10 cellular contexts compared by ENCODE assay signal in the genomic region with DNA sequence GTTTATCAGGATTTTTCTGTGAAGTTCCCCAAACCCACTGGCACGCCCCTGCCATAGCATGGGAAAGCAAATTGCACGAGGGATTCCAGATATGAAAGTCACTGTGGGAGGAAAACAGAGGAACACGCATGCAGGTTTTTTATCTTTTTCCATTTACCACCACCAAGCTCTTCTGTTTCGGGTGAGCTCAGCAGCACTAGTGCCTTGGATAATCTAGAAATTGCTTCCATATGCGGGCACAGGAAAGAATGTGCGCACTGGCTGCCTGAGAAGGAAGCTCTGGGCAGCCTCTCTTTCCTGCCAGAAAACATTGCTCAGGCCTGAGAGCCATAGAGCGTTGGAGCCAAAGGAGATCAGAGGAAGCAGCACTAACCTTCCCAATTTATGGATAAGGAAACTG.
A peak's percentile ranks its signal among the peaks of the same experiment; 100 is the strongest.
DNase-seq lines count a peak whose midpoint lies in the region; ATAC-seq and TF ChIP-seq lines count a peak whose summit lies in the region.
"Had no signal": no experiment of that assay in that cellular context is flagged by ENCODE, and none has a peak within 500 bp of the region (broad histone marks: within the 10 kb centered on the region; RNA-seq: fewer than 3 reads in every experiment).

No MANE protein-coding gene starts in this region.

- H3K4me3 ChIP-seq in BJ (ENCODE audit: low read depth, low read length), result no peak overlapping the region
- H3K4me3 ChIP-seq in fibroblast of villous mesenchyme (ENCODE audit: low read depth, low read length), result no peak overlapping the region
- H3K4me3 ChIP-seq in sigmoid colon, result no peak overlapping the region

- ATAC-seq in SK-N-SH treated with all-trans-retinoic acid at 6 μM for 48 hours, result peak; percentile 96
- ATAC-seq in HG03469 (IDR thresholded peaks at IDR 0.05; ENCODE audit: unreplicated experiment), result no peak
- ATAC-seq in HG02884 (IDR thresholded peaks at IDR 0.05; ENCODE audit: unreplicated experiment), result no peak

- H3K27ac ChIP-seq in sigmoid colon, result peak overlapping the region; percentile 54 to 82 (median 80)

- POLR2A ChIA-PET in BJ (lab: Charles Lee), result interaction anchor here (0.6 to 0.7 kb wide), 2 partner anchors 10 to 20 kb away, joined by 4 read pairs; no protein-coding TSS in a partner anchor

- CTCF ChIA-PET in BJ (lab: Yijun Ruan, JAX), result interaction anchor here (0.8 to 2.5 kb wide), 4 partner anchors 13 to 85 kb away, joined by 3 to 12 read pairs (median 4); no protein-coding TSS in a partner anchor

- TF ChIP-seq EP300 in sigmoid colon (IDR thresholded peaks at IDR 0.05), result no peak

- intact Hi-C loops in sigmoid colon (cut with DNase I), result no loop called here

- no peaks in the 10 kb centered on the region for H3K9me3 ChIP-seq in sigmoid colon

- TF ChIP-seq POLR2A in sigmoid colon (IDR thresholded peaks at IDR 0.05), result no peak

- TF ChIP-seq CTCF in BJ (IDR thresholded peaks at IDR 0.05; ENCODE audit: insufficient read depth, low read depth, low read length), result no peak
- TF ChIP-seq CTCF in fibroblast of villous mesenchyme (IDR thresholded peaks at IDR 0.05; ENCODE audit: insufficient read depth, low read depth, low read length), result no peak
- no peak for TF ChIP-seq CTCF in sigmoid colon (IDR thresholded peaks at IDR 0.05)

- WGBS in sigmoid colon, 2 donors, result 59 to 80% methylated on average over 7 of the region's 7 CpGs

- peak; percentile 88 for DNase-seq in BJ (ENCODE audit: low read depth)
- DNase-seq in fibroblast of villous mesenchyme (ENCODE audit: low read depth), result peak; percentile 53
- DNase-seq in sigmoid colon, result peak; percentile 71
- no peak for DNase-seq in NCI-H1694 (lab: John Stamatoyannopoulos, UW)
- DNase-seq in superior temporal gyrus (ENCODE audit: extremely low spot score), result no peak
- DNase-seq: activated naive CD8-positive, alpha-beta T cell treated with anti-CD3 and anti-CD28 coated beads, Interleukin-2, amount 10 ng/mL, durations not matched to agents 7 days and 5 days; NCI-H510A had no signal

- no peaks in the 10 kb centered on the region for H3K27me3 ChIP-seq in BJ (ENCODE audit: control insufficient read depth, insufficient read depth, low read length)
- H3K27me3 ChIP-seq in sigmoid colon, result no peaks in the 10 kb centered on the region

- H3K4me1 ChIP-seq in sigmoid colon, result peaks cover 0 to 77% (median 69%) of the 10 kb centered on the region in 4 donors

- H3K36me3 ChIP-seq in BJ (ENCODE audit: control insufficient read depth, insufficient read depth, low read length) (0 out of 2 replicates have a peak, but pooled peaks cover 1% of the 10 kb centered on the region), sigmoid colon (no peaks in the 10 kb centered on the region)

TF ChIP-seq in SK-N-SH treated with all-trans-retinoic acid at 6 μM for 48 hours, 23 proteins besides CTCF, POLR2A, EP300 and RAD21:
- TF ChIP-seq ZFP3 (CRISPR knock-in tag; IDR thresholded peaks at IDR 0.05), result no peak
- 0 out of 2 replicates have a peak, but pooled peaks have one; percentile 37 for TF ChIP-seq TSHZ2 (CRISPR knock-in tag; IDR thresholded peaks at IDR 0.05)
- TF ChIP-seq TCF4 (CRISPR knock-in tag; IDR thresholded peaks at IDR 0.05; ENCODE audit: borderline replicate concordance), result peak; percentile 82
- peak; percentile 56 for TF ChIP-seq ZNF8 (CRISPR knock-in tag; IDR thresholded peaks at IDR 0.05)
- TF ChIP-seq ISL1 (CRISPR knock-in tag; IDR thresholded peaks at IDR 0.05), result 0 out of 2 replicates have a peak, but pooled peaks have one; percentile 11
- TF ChIP-seq ZFP30 (CRISPR knock-in tag; IDR thresholded peaks at IDR 0.05), result peak; percentile 47; the same call in 1 of the 2 replicates

Comparison
In these comparisons a context has a peak if more than half of its experiments do, and no peak if none do; other contexts are left out.
1. DNase-seq: peak in BJ (single experiment), fibroblast of villous mesenchyme (single experiment) and sigmoid colon (single experiment); none in NCI-H1694 (single experiment) and superior temporal gyrus (single experiment).